13 cellular contexts compared by ENCODE assay signal in the genomic region with DNA sequence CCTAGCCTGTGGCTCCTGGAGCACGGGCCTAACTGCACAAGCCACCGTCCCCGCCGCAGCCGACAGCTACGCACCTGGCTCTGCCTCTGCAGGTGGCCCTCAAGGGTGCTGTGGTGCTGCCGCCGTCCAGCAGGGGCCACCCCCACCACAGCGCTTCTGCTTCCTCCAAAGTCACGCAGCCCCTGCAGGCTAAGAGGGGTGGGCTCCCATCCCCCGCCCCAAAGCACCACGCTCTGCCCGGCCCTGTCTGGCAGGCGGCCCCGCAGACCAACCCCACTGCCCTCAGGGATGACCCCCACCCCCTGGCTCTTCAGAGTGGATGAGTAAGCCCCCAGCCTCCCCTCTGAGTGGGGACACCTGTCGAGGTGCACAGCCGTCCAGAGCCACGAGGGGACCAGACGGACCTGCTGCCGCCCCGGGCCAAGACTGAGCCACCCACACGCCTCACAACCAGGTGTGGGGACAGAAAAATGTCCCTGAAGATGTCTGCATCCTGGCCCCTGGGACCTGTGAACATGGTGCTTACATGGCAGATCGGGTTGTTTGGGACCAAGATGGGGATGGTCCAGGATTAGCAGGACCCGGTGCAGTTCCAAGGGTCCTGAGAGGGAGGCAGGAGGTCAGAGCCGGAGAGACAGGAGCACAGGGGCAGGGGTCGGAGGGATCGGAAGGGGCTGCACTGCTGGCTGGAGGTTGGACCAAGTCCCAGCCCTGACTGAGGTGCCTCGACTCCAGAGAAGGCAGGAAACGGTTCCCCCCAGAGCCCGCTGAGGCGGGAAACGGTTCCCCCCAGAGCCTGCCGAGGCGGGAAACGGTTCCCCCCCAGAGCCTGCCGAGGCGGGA. TPM values are rescaled to one million over a fixed set of nuclear protein-coding genes. Genes with fewer than 3 reads are reported as not detected.
DNase-seq lines count a peak whose midpoint lies in the region; ATAC-seq and TF ChIP-seq lines count a peak whose summit lies in the region.
"Had no signal": no experiment of that assay in that cellular context is flagged by ENCODE, and none has a peak within 500 bp of the region (broad histone marks: within the 10 kb centered on the region; RNA-seq: fewer than 3 reads in every experiment).

No MANE protein-coding gene starts in this region.

- H3K4me3 Mint-ChIP-seq in T-helper 17 cell, result no peak overlapping the region
- no peak overlapping the region for H3K4me3 Mint-ChIP-seq in activated CD4-positive, alpha-beta T cell treated with anti-CD3 and anti-CD28 coated beads, Interleukin-2, amount 10 ng/mL, durations not matched to agents 7 days and 5 days

- no peaks in the 10 kb centered on the region for H3K27me3 ChIP-seq in right atrium auricular region
- peaks cover 9% of the 10 kb centered on the region for H3K27me3 ChIP-seq in upper lobe of right lung
- H3K27me3 ChIP-seq: ovary had no signal

- no peak overlapping the region for H3K4me3 ChIP-seq in right atrium auricular region
- H3K4me3 ChIP-seq in upper lobe of right lung, result no peak overlapping the region
- H3K4me3 ChIP-seq: ovary, PC-9 had no signal

- DNase-seq in activated gamma-delta T cell treated with Interleukin-2 at 50 U/mL for 16 hours, result peak; percentile 15
- no peak for DNase-seq in activated gamma-delta T cell (lab: John Stamatoyannopoulos, UW)
- no peak for DNase-seq in T-helper 17 cell
- DNase-seq in right atrium auricular region (ENCODE audit: low spot score), result no peak
- peak; percentile 67 for DNase-seq in upper lobe of right lung
- no peak for DNase-seq in AG08396 (ENCODE audit: low spot score)
- DNase-seq in activated CD4-positive, alpha-beta T cell treated with anti-CD3 and anti-CD28 coated beads, Interleukin-2, amount 10 ng/mL, durations not matched to agents 7 days and 5 days, result no peak
- DNase-seq: activated CD4-positive, alpha-beta T cell treated with anti-CD3 and anti-CD28 coated beads for 4 hours; Caco-2; central memory CD4-positive, alpha-beta T cell; PC-9 had no signal

- peaks cover 17% of the 10 kb centered on the region for H3K4me1 Mint-ChIP-seq in T-helper 17 cell
- H3K4me1 Mint-ChIP-seq in activated CD4-positive, alpha-beta T cell treated with anti-CD3 and anti-CD28 coated beads, Interleukin-2, amount 10 ng/mL, durations not matched to agents 7 days and 5 days, result peaks cover 14% of the 10 kb centered on the region

- no peaks in the 10 kb centered on the region for H3K9me3 Mint-ChIP-seq in activated CD4-positive, alpha-beta T cell treated with anti-CD3 and anti-CD28 coated beads, Interleukin-2, amount 10 ng/mL, durations not matched to agents 7 days and 5 days

- H3K27ac Mint-ChIP-seq in T-helper 17 cell, result no peak overlapping the region
- H3K27ac Mint-ChIP-seq in activated CD4-positive, alpha-beta T cell treated with anti-CD3 and anti-CD28 coated beads, Interleukin-2, amount 10 ng/mL, durations not matched to agents 7 days and 5 days, result no peak overlapping the region

- H3K27me3 Mint-ChIP-seq in T-helper 17 cell, result peaks cover 9% of the 10 kb centered on the region
- H3K27me3 Mint-ChIP-seq in activated CD4-positive, alpha-beta T cell treated with anti-CD3 and anti-CD28 coated beads, Interleukin-2, amount 10 ng/mL, durations not matched to agents 7 days and 5 days, result peaks cover 7% of the 10 kb centered on the region

- H3K27ac ChIP-seq in right atrium auricular region (peak overlapping the region; percentile 71 to 87), upper lobe of right lung (no peak overlapping the region)
- H3K27ac ChIP-seq: PC-9 had no signal

- POLR2A ChIA-PET in activated CD4-positive, alpha-beta T cell treated with anti-CD3 and anti-CD28 coated beads, Interleukin-2, amount 10 ng/mL, durations not matched to agents 7 days and 5 days (lab: Charles Lee), result no interaction called here

- TF ChIP-seq CTCF in right atrium auricular region (IDR thresholded peaks at IDR 0.05) (no peak), upper lobe of right lung (IDR thresholded peaks at IDR 0.05) (no peak)

- H3K36me3 Mint-ChIP-seq in T-helper 17 cell (ENCODE audit: low read depth), result peaks cover 7% of the 10 kb centered on the region
- H3K36me3 Mint-ChIP-seq in activated CD4-positive, alpha-beta T cell treated with anti-CD3 and anti-CD28 coated beads, Interleukin-2, amount 10 ng/mL, durations not matched to agents 7 days and 5 days (ENCODE audit: low read depth), result peaks cover 10% of the 10 kb centered on the region

- H3K4me1 ChIP-seq in right atrium auricular region (peaks cover 0 to 31% of the 10 kb centered on the region in 2 donors), upper lobe of right lung (peaks cover 27% of the 10 kb centered on the region)
- H3K4me1 ChIP-seq: Caco-2 had no signal

- H3K9me3 ChIP-seq in T-helper 17 cell (ENCODE audit: control insufficient read depth, low read length, poor library complexity, severe bottlenecking), result no peaks in the 10 kb centered on the region
- no peaks in the 10 kb centered on the region for H3K9me3 ChIP-seq in right atrium auricular region
- H3K9me3 ChIP-seq in upper lobe of right lung, result no peaks in the 10 kb centered on the region
- H3K9me3 ChIP-seq: ovary had no signal

- peaks cover 21% of the 10 kb centered on the region for H3K36me3 ChIP-seq in right atrium auricular region
- H3K36me3 ChIP-seq in upper lobe of right lung, result peaks cover 22% of the 10 kb centered on the region
- H3K36me3 ChIP-seq: ovary had no signal

- intact Hi-C loops in upper lobe of right lung (cut with DNase I), result no loop called here

- ATAC-seq in T-helper 17 cell, result peak; percentile 23
- ATAC-seq in upper lobe of right lung, result peak; percentile 22
- ATAC-seq in GM19397 (IDR thresholded peaks at IDR 0.05; ENCODE audit: unreplicated experiment), result no peak

- CTCF ChIA-PET in activated CD4-positive, alpha-beta T cell treated with anti-CD3 and anti-CD28 coated beads, Interleukin-2, amount 10 ng/mL, durations not matched to agents 7 days and 5 days (lab: Charles Lee), result interaction anchor here (0.6 to 0.8 kb wide), 2 partner anchors 11 to 272 kb away, joined by 3 read pairs; no protein-coding TSS in a partner anchor

RNA-seq across cellular contexts. Expression of gene ADAP1, which starts 9.0 kb away (rescaled TPM):
- total RNA-seq in T-helper 17 cell, result 10 to 100 TPM in 1 of 2 donors, 1 to 10 TPM in 1; 6.7 to 15.4 TPM
- total RNA-seq in right atrium auricular region, result 1 to 10 TPM; 4.2 to 7.7 TPM
- 30.7 TPM for total RNA-seq in upper lobe of right lung
- 10 to 100 TPM; 12.4 to 13.5 TPM for total RNA-seq in activated CD4-positive, alpha-beta T cell treated with anti-CD3 and anti-CD28 coated beads, Interleukin-2, amount 10 ng/mL, durations not matched to agents 7 days and 5 days

RNA-seq across cellular contexts. Expression of gene COX19, which starts 11.9 kb away (rescaled TPM):
- total RNA-seq in T-helper 17 cell (10 to 100 TPM; 40.1 to 43.2 TPM), right atrium auricular region (1 to 10 TPM; 2.8 to 5.5 TPM), upper lobe of right lung (9.4 TPM)
- total RNA-seq in activated CD4-positive, alpha-beta T cell treated with anti-CD3 and anti-CD28 coated beads, Interleukin-2, amount 10 ng/mL, durations not matched to agents 7 days and 5 days, result 10 to 100 TPM; 18.2 to 20.1 TPM

RNA-seq across cellular contexts. Expression of gene CYP2W1, which starts 19.5 kb away (rescaled TPM):
- not detected for total RNA-seq in T-helper 17 cell
- total RNA-seq in right atrium auricular region, result not detected
- total RNA-seq in upper lobe of right lung, result not detected
- total RNA-seq in activated CD4-positive, alpha-beta T cell treated with anti-CD3 and anti-CD28 coated beads, Interleukin-2, amount 10 ng/mL, durations not matched to agents 7 days and 5 days, result not detected
- total RNA-seq: PC-9 had no signal

Comparison
In these comparisons a context has a peak if more than half of its experiments do, and no peak if none do; other contexts are left out.
1. DNase-seq: peak in activated gamma-delta T cell treated with Interleukin-2 at 50 U/mL for 16 hours (single experiment) and upper lobe of right lung (single experiment); none in activated gamma-delta T cell (single experiment), T-helper 17 cell (0 of 3), right atrium auricular region (single experiment), AG08396 (single experiment) and activated CD4-positive, alpha-beta T cell treated with anti-CD3 and anti-CD28 coated beads, Interleukin-2, amount 10 ng/mL, durations not matched to agents 7 days and 5 days (single experiment).